8 cellular contexts compared by ENCODE assay signal in the genomic region with DNA sequence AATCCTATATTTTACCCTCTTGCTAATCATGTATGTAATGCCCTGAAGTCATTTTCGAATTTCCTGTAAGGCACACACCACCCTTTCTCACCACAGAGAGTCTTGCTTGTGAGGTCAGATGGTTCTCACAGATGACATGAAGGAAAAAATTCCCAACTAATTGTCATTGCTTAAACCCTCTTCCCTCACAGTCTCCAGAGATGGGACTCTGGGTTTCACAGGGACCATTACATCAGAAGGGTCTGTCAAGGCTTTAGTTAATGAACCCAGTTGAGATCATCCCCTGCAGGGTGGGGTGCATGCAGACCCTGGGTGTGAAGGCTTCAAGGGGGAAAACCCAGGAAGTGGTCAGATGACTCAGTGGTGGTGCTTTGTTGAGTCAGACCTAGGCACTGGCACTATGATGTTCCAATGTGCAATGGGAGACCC.
DNase-seq lines count a peak whose midpoint lies in the region; ATAC-seq, FAIRE-seq and TF ChIP-seq lines count a peak whose summit lies in the region.

No MANE protein-coding gene starts in this region.

- no peak overlapping the region for H3K4me3 Mint-ChIP-seq in activated T-helper 2 cell treated with anti-CD3 and anti-CD28 coated beads, Interferon-gamma antibody, Interleukin-2, Interleukin-4, amounts not matched to agents 10 μg/mL and 5 μg/mL and 100 μg/mL, durations not matched to agents 14 hours and 24 hours and 36 hours (ENCODE audit: low read depth)

- H3K9me3 ChIP-seq in keratinocyte (ENCODE audit: control insufficient read depth, low read depth, low read length) = no peaks in the 10 kb centered on the region

- H2AFZ ChIP-seq in keratinocyte (ENCODE audit: control insufficient read depth, low read length) = peak overlapping the region; percentile 22

- no peaks in the 10 kb centered on the region for H3K36me3 Mint-ChIP-seq in activated T-helper 2 cell treated with anti-CD3 and anti-CD28 coated beads, Interferon-gamma antibody, Interleukin-2, Interleukin-4, amounts not matched to agents 10 μg/mL and 5 μg/mL and 100 μg/mL, durations not matched to agents 14 hours and 24 hours and 36 hours (ENCODE audit: low read depth)

- H3K4me1 ChIP-seq in keratinocyte (ENCODE audit: control insufficient read depth, extremely low read depth, insufficient read depth, low read length) = peaks cover 17% of the 10 kb centered on the region

- ATAC-seq in GM18502 (IDR thresholded peaks at IDR 0.05; ENCODE audit: poor library complexity, unreplicated experiment) (peak; percentile 98), HG02588 (IDR thresholded peaks at IDR 0.05; ENCODE audit: unreplicated experiment) (peak; percentile 92)

- H3K9me1 ChIP-seq in keratinocyte (ENCODE audit: control insufficient read depth, extremely low read depth, insufficient read depth, low read length) = no peaks in the 10 kb centered on the region

- H3K36me3 ChIP-seq in keratinocyte (ENCODE audit: control insufficient read depth in 2 of 2, extremely low read depth in 1 of 2, insufficient read depth in 2 of 2, low read length in 2 of 2) = no peaks in the 10 kb centered on the region

- no peaks in the 10 kb centered on the region for H3K27me3 Mint-ChIP-seq in activated T-helper 2 cell treated with anti-CD3 and anti-CD28 coated beads, Interferon-gamma antibody, Interleukin-2, Interleukin-4, amounts not matched to agents 10 μg/mL and 5 μg/mL and 100 μg/mL, durations not matched to agents 14 hours and 24 hours and 36 hours (ENCODE audit: low read depth)

- intact Hi-C loops in activated T-helper 2 cell treated with anti-CD3 and anti-CD28 coated beads, Interferon-gamma antibody, Interleukin-2, Interleukin-4, amounts not matched to agents 10 μg/mL and 5 μg/mL and 100 μg/mL, durations not matched to agents 14 hours and 24 hours and 36 hours (cut with micrococcal nuclease) = loop anchor here (1.0 to 10.0 kb wide), 4 partner anchors 10 to 233 kb away; no protein-coding TSS in a partner anchor

- H3K4me3 ChIP-seq in keratinocyte (ENCODE audit: control insufficient read depth in 2 of 3, extremely low read depth in 1 of 3, insufficient read depth in 2 of 3, low read depth in 1 of 3, low read length in 3 of 3) = no peak overlapping the region

- peak overlapping the region; percentile 65 for H3K27ac ChIP-seq in keratinocyte (ENCODE audit: control insufficient read depth, insufficient read depth, low read length)

- H3K4me1 Mint-ChIP-seq in activated T-helper 2 cell treated with anti-CD3 and anti-CD28 coated beads, Interferon-gamma antibody, Interleukin-2, Interleukin-4, amounts not matched to agents 10 μg/mL and 5 μg/mL and 100 μg/mL, durations not matched to agents 14 hours and 24 hours and 36 hours (ENCODE audit: low read depth) = peaks cover 23% of the 10 kb centered on the region

- peaks cover 5% of the 10 kb centered on the region for H3K9me3 Mint-ChIP-seq in activated T-helper 2 cell treated with anti-CD3 and anti-CD28 coated beads, Interferon-gamma antibody, Interleukin-2, Interleukin-4, amounts not matched to agents 10 μg/mL and 5 μg/mL and 100 μg/mL, durations not matched to agents 14 hours and 24 hours and 36 hours

- peak; percentile 63 for DNase-seq in SW480 (ENCODE audit: low spot score)
- peak; percentile 36 for DNase-seq in keratinocyte (ENCODE audit: low read depth, low spot score)
- DNase-seq in LoVo (ENCODE audit: low spot score) = no peak
- DNase-seq in Ammon's horn (ENCODE audit: low spot score) = no peak
- no peak for DNase-seq in activated T-helper 2 cell treated with anti-CD3 and anti-CD28 coated beads, Interferon-gamma antibody, Interleukin-2, Interleukin-4, amounts not matched to agents 10 μg/mL and 5 μg/mL and 100 μg/mL, durations not matched to agents 14 hours and 24 hours and 36 hours (ENCODE audit: low spot score)
- no peak for DNase-seq in GM03348 (ENCODE audit: low spot score)

- no peaks in the 10 kb centered on the region for H3K27me3 ChIP-seq in keratinocyte (ENCODE audit: control insufficient read depth, extremely low read depth, insufficient read depth, low read length)

- H3K79me2 ChIP-seq in keratinocyte (ENCODE audit: control insufficient read depth, insufficient read depth, low read length) = no peaks in the 10 kb centered on the region

- no peaks in the 10 kb centered on the region for H4K20me1 ChIP-seq in keratinocyte (ENCODE audit: control insufficient read depth, extremely low read depth, insufficient read depth, low read length)

- no peak overlapping the region for H3K27ac Mint-ChIP-seq in activated T-helper 2 cell treated with anti-CD3 and anti-CD28 coated beads, Interferon-gamma antibody, Interleukin-2, Interleukin-4, amounts not matched to agents 10 μg/mL and 5 μg/mL and 100 μg/mL, durations not matched to agents 14 hours and 24 hours and 36 hours

- TF ChIP-seq CTCF in keratinocyte (optimal IDR thresholded peaks at IDR 0.05 in 1 of 3, IDR thresholded peaks at IDR 0.05 in 1 of 3, conservative IDR thresholded peaks at IDR 0.05 in 1 of 3; ENCODE audit: extremely low read depth in 1 of 3, insufficient read depth in 2 of 3, low read length in 3 of 3) = no peak

- dilution Hi-C loops in keratinocyte (cut with MboI; ENCODE audit: extremely low pct_ligation_motif_present, low sequenced_read_pairs) = no loop called here

- no peak overlapping the region for H3K9ac ChIP-seq in keratinocyte (ENCODE audit: control insufficient read depth, extremely low read depth, insufficient read depth, low read length)

- peak; percentile 89 for FAIRE-seq in keratinocyte (lab: Jason Lieb, UNC)

- peak overlapping the region; percentile 52 for H3K4me2 ChIP-seq in keratinocyte (ENCODE audit: control insufficient read depth, extremely low read depth, insufficient read depth, low read depth, low read length)

Comparison
In these comparisons a context has a peak if more than half of its experiments do, and no peak if none do; other contexts are left out.
1. DNase-seq: peak in SW480 (single experiment) and keratinocyte (single experiment); none in LoVo (single experiment), Ammon's horn (single experiment), activated T-helper 2 cell treated with anti-CD3 and anti-CD28 coated beads, Interferon-gamma antibody, Interleukin-2, Interleukin-4, amounts not matched to agents 10 μg/mL and 5 μg/mL and 100 μg/mL, durations not matched to agents 14 hours and 24 hours and 36 hours (single experiment) and GM03348 (single experiment).